28 cellular contexts compared by ENCODE assay signal in the genomic region with DNA sequence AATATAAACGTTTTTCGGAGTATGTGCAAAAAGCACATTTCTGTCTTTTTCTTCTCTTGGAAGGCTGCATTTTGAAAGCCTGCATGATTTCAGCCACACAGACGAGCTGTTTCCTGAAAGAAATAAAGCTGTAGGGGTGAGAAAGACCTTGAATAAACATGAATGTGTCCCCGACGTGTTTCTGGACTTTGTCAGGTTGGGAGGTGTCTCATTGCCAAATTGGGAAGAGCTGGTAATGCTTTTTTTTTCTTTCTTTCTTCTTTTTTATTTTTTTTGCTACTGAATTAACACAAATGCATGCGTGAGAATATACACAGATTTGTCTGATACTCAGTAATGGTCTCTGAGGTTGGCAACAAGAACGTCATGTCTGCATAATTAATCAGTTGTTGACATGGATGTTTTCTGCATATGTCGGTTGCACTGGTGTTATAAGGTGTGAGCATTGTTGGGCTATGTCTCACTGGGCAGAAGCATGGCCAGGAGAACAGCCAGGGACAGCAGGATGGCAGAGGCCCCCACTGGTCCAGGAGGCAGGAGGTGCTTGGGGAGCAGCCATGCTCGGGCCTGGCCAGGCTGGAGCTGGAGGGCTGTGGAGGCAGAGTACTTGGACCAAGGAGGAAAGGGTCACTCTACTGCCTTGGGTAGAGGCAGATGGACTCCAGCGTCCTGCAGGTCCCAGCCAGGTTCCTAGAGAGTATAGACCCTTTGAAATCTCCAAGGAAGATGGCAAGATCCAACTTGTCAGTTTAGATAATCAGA. TPM values are rescaled to one million over a fixed set of nuclear protein-coding genes. Genes with fewer than 3 reads are reported as not detected.
DNase-seq lines count a peak whose midpoint lies in the region; ATAC-seq, FAIRE-seq and TF ChIP-seq lines count a peak whose summit lies in the region.
"Had no signal": no experiment of that assay in that cellular context is flagged by ENCODE, and none has a peak within 500 bp of the region (broad histone marks: within the 10 kb centered on the region; RNA-seq: fewer than 3 reads in every experiment).

No MANE protein-coding gene starts in this region.

- H3K4me3 ChIP-seq in cardiac muscle cell (no peak overlapping the region), fibroblast of the aortic adventitia (ENCODE audit: low read depth, low read length) (no peak overlapping the region), muscle layer of duodenum (ENCODE audit: low read depth in 1 of 2, low read length in 2 of 2) (peak overlapping the region in 1 of 2 donors; percentile 36)
- H3K4me3 ChIP-seq: body of pancreas had no signal

- H3K36me3 ChIP-seq in cardiac muscle cell (no peaks in the 10 kb centered on the region), muscle layer of duodenum (ENCODE audit: control insufficient read depth in 1 of 2, insufficient read depth in 2 of 2, low read length in 2 of 2) (no peaks in the 10 kb centered on the region)

- DNase-seq in cardiac muscle cell (ENCODE audit: low read depth in 1 of 2, low spot score in 1 of 2): peak; percentile 2 to 24
- no peak for DNase-seq in Right ventricle myocardium superior
- DNase-seq in fibroblast of the aortic adventitia (ENCODE audit: low read depth): peak; percentile 41
- no peak for DNase-seq in urothelium cell line (ENCODE audit: low spot score)
- no peak for DNase-seq in cerebellum (ENCODE audit: low spot score)
- no peak for DNase-seq in activated CD4-positive, alpha-beta T cell treated with anti-CD3 and anti-CD28 coated beads, Interleukin-2, amount 50 U/mL, for 1 hour
- DNase-seq: activated CD4-positive, alpha-beta T cell treated with anti-CD3 and anti-CD28 coated beads for 36 hours; activated gamma-delta T cell treated with Interleukin-2 at 50 U/mL for 16 hours; activated T-cell treated with anti-CD3 and anti-CD28 coated beads, Interleukin-2, amount 50 U/mL, for 24 hours; body of pancreas; CD4-positive, CD25-positive, alpha-beta regulatory T cell; effector CD4-positive, alpha-beta T cell; erythroblast; foreskin fibroblast; HCEC 1CT; heart right ventricle; KBM-7; natural killer cell; NCI-H1105 treated with DMSO at 0.1 percent for 48 hours; NCI-H2081; NCI-H82; RPMI8226 had no signal

- intact Hi-C loops in Right ventricle myocardium superior (cut with DNase I): no loop called here

- ATAC-seq in Right ventricle myocardium superior (ENCODE audit: poor library complexity) (no peak), GM18858 (IDR thresholded peaks at IDR 0.05; ENCODE audit: unreplicated experiment) (no peak)
- ATAC-seq: activated CD4-positive, alpha-beta T cell treated with anti-CD3 and anti-CD28 coated beads for 36 hours; body of pancreas; natural killer cell had no signal

- H3K4me1 ChIP-seq in cardiac muscle cell (ENCODE audit: low read depth) (peaks cover 16% of the 10 kb centered on the region), muscle layer of duodenum (ENCODE audit: control insufficient read depth in 1 of 2, insufficient read depth in 2 of 2, low read length in 2 of 2) (peaks cover 4 to 22% of the 10 kb centered on the region in 2 donors)
- H3K4me1 ChIP-seq: body of pancreas had no signal

- FAIRE-seq in urothelium cell line (lab: Jason Lieb, UNC): peak; percentile 92
- FAIRE-seq: colon, GM18507 had no signal

- TF ChIP-seq CTCF in cardiac muscle cell (IDR thresholded peaks at IDR 0.05; ENCODE audit: low read depth, low read length) (no peak), fibroblast of the aortic adventitia (IDR thresholded peaks at IDR 0.05; ENCODE audit: insufficient read depth, low read length) (no peak)

- H3K27ac ChIP-seq in cardiac muscle cell (no peak overlapping the region), muscle layer of duodenum (ENCODE audit: low read length) (peak overlapping the region; percentile 33)
- H3K27ac ChIP-seq: body of pancreas had no signal

- H3K27me3 ChIP-seq in cardiac muscle cell (no peaks in the 10 kb centered on the region), muscle layer of duodenum (ENCODE audit: low read depth, low read length) (no peaks in the 10 kb centered on the region)
- H3K27me3 ChIP-seq: body of pancreas, heart right ventricle had no signal

- H3K9me3 ChIP-seq in cardiac muscle cell (ENCODE audit: low read depth): no peaks in the 10 kb centered on the region
- no peaks in the 10 kb centered on the region for H3K9me3 ChIP-seq in muscle layer of duodenum (ENCODE audit: control insufficient read depth in 1 of 2, low read length in 2 of 2)
- H3K9me3 ChIP-seq: body of pancreas, heart right ventricle had no signal

RNA-seq across cellular contexts. Expression of a gene that starts 39.1 kb away (rescaled TPM):
- total RNA-seq in cardiac muscle cell (0.88 and 2.0 TPM in 2 replicates), Right ventricle myocardium superior (10.5 TPM), fibroblast of the aortic adventitia (ENCODE audit: low replicate concordance) (1.4 and 2.0 TPM in 2 replicates), cerebellum (1.4 TPM)
- polyA plus RNA-seq in cardiac muscle cell: 0.83 and 3.5 TPM in 2 replicates
- total RNA-seq: A172; activated CD4-positive, alpha-beta T cell treated with anti-CD3 and anti-CD28 coated beads for 36 hours; CD4-positive, CD25-positive, alpha-beta regulatory T cell; HT1080 had no signal
- polyA plus RNA-seq: CD4-positive, CD25-positive, alpha-beta regulatory T cell had no signal

Comparison
In these comparisons a context has a peak if more than half of its experiments do, and no peak if none do; other contexts are left out.
1. DNase-seq: peak in cardiac muscle cell (2 of 2) and fibroblast of the aortic adventitia (single experiment); none in Right ventricle myocardium superior (single experiment), urothelium cell line (single experiment), cerebellum (single experiment) and activated CD4-positive, alpha-beta T cell treated with anti-CD3 and anti-CD28 coated beads, Interleukin-2, amount 50 U/mL, for 1 hour (single experiment).